In genomic region chr7:2926120-2926897, GRCh38 we compare ENCODE assay signal across 20 cellular contexts.
DNase-seq lines count a peak whose midpoint lies in the region; ATAC-seq and TF ChIP-seq lines count a peak whose summit lies in the region.
"Had no signal": no experiment of that assay in that cellular context is flagged by ENCODE, and none has a peak within 500 bp of the region (broad histone marks: within the 10 kb centered on the region; RNA-seq: fewer than 3 reads in every experiment).

No MANE protein-coding gene starts in this region.

- no peaks in the 10 kb centered on the region for H3K27me3 Mint-ChIP-seq in activated CD4-positive, alpha-beta T cell treated with anti-CD3 and anti-CD28 coated beads, Interleukin-2, amount 10 ng/mL, durations not matched to agents 7 days and 5 days
- no peaks in the 10 kb centered on the region for H3K27me3 Mint-ChIP-seq in activated CD4-positive, alpha-beta T cell treated with anti-CD3 and anti-CD28 coated beads, Interleukin-2, amount 10 ng/mL, durations not matched to agents 24 days and 14 days
- H3K27me3 Mint-ChIP-seq in chondrocyte (ENCODE audit: low read depth) (peaks cover 6% of the 10 kb centered on the region), osteocyte (ENCODE audit: unreplicated experiment) (peaks cover 6% of the 10 kb centered on the region)
- H3K27me3 Mint-ChIP-seq: activated CD4-positive, alpha-beta T cell treated with anti-CD3 and anti-CD28 coated beads for 36 hours; progenitor cell of endocrine pancreas had no signal

- H3K36me3 Mint-ChIP-seq in activated CD4-positive, alpha-beta T cell treated with anti-CD3 and anti-CD28 coated beads, Interleukin-2, amount 10 ng/mL, durations not matched to agents 7 days and 5 days (ENCODE audit: low read depth) = peaks cover 55% of the 10 kb centered on the region
- peaks cover 40% of the 10 kb centered on the region for H3K36me3 Mint-ChIP-seq in activated CD4-positive, alpha-beta T cell treated with anti-CD3 and anti-CD28 coated beads, Interleukin-2, amount 10 ng/mL, durations not matched to agents 24 days and 14 days (ENCODE audit: low read depth)
- H3K36me3 Mint-ChIP-seq in chondrocyte (ENCODE audit: low read depth) (no peaks in the 10 kb centered on the region), osteocyte (ENCODE audit: unreplicated experiment) (no peaks in the 10 kb centered on the region)

- CTCF ChIA-PET in activated CD4-positive, alpha-beta T cell treated with anti-CD3 and anti-CD28 coated beads, Interleukin-2, amount 10 ng/mL, durations not matched to agents 7 days and 5 days (lab: Charles Lee) = interaction anchor here (0.6 kb wide), 1 partner anchor 39 kb away, joined by 5 read pairs; no protein-coding TSS in a partner anchor

- no peaks in the 10 kb centered on the region for H3K9me3 Mint-ChIP-seq in activated CD4-positive, alpha-beta T cell treated with anti-CD3 and anti-CD28 coated beads, Interleukin-2, amount 10 ng/mL, durations not matched to agents 7 days and 5 days
- no peaks in the 10 kb centered on the region for H3K9me3 Mint-ChIP-seq in activated CD4-positive, alpha-beta T cell treated with anti-CD3 and anti-CD28 coated beads, Interleukin-2, amount 10 ng/mL, durations not matched to agents 24 days and 14 days
- no peaks in the 10 kb centered on the region for H3K9me3 Mint-ChIP-seq in chondrocyte (ENCODE audit: low read depth)
- no peaks in the 10 kb centered on the region for H3K9me3 Mint-ChIP-seq in osteocyte (ENCODE audit: unreplicated experiment)

- no peak for DNase-seq in activated CD4-positive, alpha-beta T cell treated with anti-CD3 and anti-CD28 coated beads, Interleukin-2, amount 10 ng/mL, durations not matched to agents 7 days and 5 days
- DNase-seq in activated CD4-positive, alpha-beta T cell treated with anti-CD3 and anti-CD28 coated beads, Interleukin-2, amount 10 ng/mL, durations not matched to agents 24 days and 14 days = no peak
- peak; percentile 63 for DNase-seq in chondrocyte (ENCODE audit: low spot score)
- DNase-seq in osteocyte (ENCODE audit: extremely low spot score, unreplicated experiment) = peak; percentile 64
- no peak for DNase-seq in anterior cingulate cortex (lab: John Stamatoyannopoulos, UW)
- DNase-seq in KG1 (lab: John Stamatoyannopoulos, UW) = no peak
- DNase-seq: 8988T; activated CD4-positive, alpha-beta T cell treated with anti-CD3 and anti-CD28 coated beads for 36 hours; activated T-cell treated with anti-CD3 and anti-CD28 coated beads for 4 hours; caudate nucleus; effector memory CD4-positive, alpha-beta T cell; KBM-7; mammary epithelial cell; NCI-H1092; NCI-H2081 treated with DMSO at 0.1 percent for 48 hours; NCI-H524; thyroid gland had no signal

- H3K4me3 Mint-ChIP-seq in activated CD4-positive, alpha-beta T cell treated with anti-CD3 and anti-CD28 coated beads, Interleukin-2, amount 10 ng/mL, durations not matched to agents 7 days and 5 days = no peak overlapping the region
- no peak overlapping the region for H3K4me3 Mint-ChIP-seq in activated CD4-positive, alpha-beta T cell treated with anti-CD3 and anti-CD28 coated beads, Interleukin-2, amount 10 ng/mL, durations not matched to agents 24 days and 14 days
- H3K4me3 Mint-ChIP-seq in chondrocyte (ENCODE audit: unreplicated experiment) (no peak overlapping the region), osteocyte (ENCODE audit: unreplicated experiment) (no peak overlapping the region)
- H3K4me3 Mint-ChIP-seq: activated CD4-positive, alpha-beta T cell treated with anti-CD3 and anti-CD28 coated beads for 36 hours had no signal

- no peak for TF ChIP-seq CTCF in chondrocyte (IDR thresholded peaks at IDR 0.05)
- TF ChIP-seq CTCF in osteocyte (IDR thresholded peaks at IDR 0.05) = no peak

- intact Hi-C loops in activated CD4-positive, alpha-beta T cell treated with anti-CD3 and anti-CD28 coated beads, Interleukin-2, amount 10 ng/mL, durations not matched to agents 24 days and 14 days (cut with micrococcal nuclease) = no loop called here

- TF ChIP-seq POLR2A in GM18505 (IDR thresholded peaks at IDR 0.05; ENCODE audit: borderline replicate concordance, extremely low read depth, insufficient read depth, insufficient read length) = no peak

- POLR2A ChIA-PET in activated CD4-positive, alpha-beta T cell treated with anti-CD3 and anti-CD28 coated beads, Interleukin-2, amount 10 ng/mL, durations not matched to agents 7 days and 5 days (lab: Charles Lee) = no interaction called here

- ATAC-seq in HG02798 (IDR thresholded peaks at IDR 0.05; ENCODE audit: poor library complexity, unreplicated experiment) (peak; percentile 12), GM18505 (IDR thresholded peaks at IDR 0.05; ENCODE audit: unreplicated experiment) (no peak)
- ATAC-seq: activated CD4-positive, alpha-beta T cell treated with anti-CD3 and anti-CD28 coated beads for 36 hours had no signal

- peak overlapping the region; percentile 57 for H3K27ac Mint-ChIP-seq in activated CD4-positive, alpha-beta T cell treated with anti-CD3 and anti-CD28 coated beads, Interleukin-2, amount 10 ng/mL, durations not matched to agents 7 days and 5 days
- H3K27ac Mint-ChIP-seq in activated CD4-positive, alpha-beta T cell treated with anti-CD3 and anti-CD28 coated beads, Interleukin-2, amount 10 ng/mL, durations not matched to agents 24 days and 14 days = no peak overlapping the region
- H3K27ac Mint-ChIP-seq in chondrocyte (ENCODE audit: unreplicated experiment) (no peak overlapping the region), osteocyte (ENCODE audit: unreplicated experiment) (no peak overlapping the region)
- H3K27ac Mint-ChIP-seq: activated CD4-positive, alpha-beta T cell treated with anti-CD3 and anti-CD28 coated beads for 36 hours; progenitor cell of endocrine pancreas had no signal

- no peaks in the 10 kb centered on the region for H3K4me1 Mint-ChIP-seq in activated CD4-positive, alpha-beta T cell treated with anti-CD3 and anti-CD28 coated beads, Interleukin-2, amount 10 ng/mL, durations not matched to agents 7 days and 5 days
- H3K4me1 Mint-ChIP-seq in activated CD4-positive, alpha-beta T cell treated with anti-CD3 and anti-CD28 coated beads, Interleukin-2, amount 10 ng/mL, durations not matched to agents 24 days and 14 days = no peaks in the 10 kb centered on the region
- H3K4me1 Mint-ChIP-seq in chondrocyte (ENCODE audit: low read depth) (no peaks in the 10 kb centered on the region), osteocyte (ENCODE audit: unreplicated experiment) (no peaks in the 10 kb centered on the region)
- H3K4me1 Mint-ChIP-seq: activated CD4-positive, alpha-beta T cell treated with anti-CD3 and anti-CD28 coated beads for 36 hours had no signal

Comparison
In these comparisons a context has a peak if more than half of its experiments do, and no peak if none do; other contexts are left out.
1. DNase-seq: peak in chondrocyte (single experiment) and osteocyte (single experiment); none in activated CD4-positive, alpha-beta T cell treated with anti-CD3 and anti-CD28 coated beads, Interleukin-2, amount 10 ng/mL, durations not matched to agents 7 days and 5 days (single experiment), activated CD4-positive, alpha-beta T cell treated with anti-CD3 and anti-CD28 coated beads, Interleukin-2, amount 10 ng/mL, durations not matched to agents 24 days and 14 days (single experiment), anterior cingulate cortex (0 of 58) and KG1 (single experiment).